1 cellular context compared by ENCODE assay signal in the genomic region with DNA sequence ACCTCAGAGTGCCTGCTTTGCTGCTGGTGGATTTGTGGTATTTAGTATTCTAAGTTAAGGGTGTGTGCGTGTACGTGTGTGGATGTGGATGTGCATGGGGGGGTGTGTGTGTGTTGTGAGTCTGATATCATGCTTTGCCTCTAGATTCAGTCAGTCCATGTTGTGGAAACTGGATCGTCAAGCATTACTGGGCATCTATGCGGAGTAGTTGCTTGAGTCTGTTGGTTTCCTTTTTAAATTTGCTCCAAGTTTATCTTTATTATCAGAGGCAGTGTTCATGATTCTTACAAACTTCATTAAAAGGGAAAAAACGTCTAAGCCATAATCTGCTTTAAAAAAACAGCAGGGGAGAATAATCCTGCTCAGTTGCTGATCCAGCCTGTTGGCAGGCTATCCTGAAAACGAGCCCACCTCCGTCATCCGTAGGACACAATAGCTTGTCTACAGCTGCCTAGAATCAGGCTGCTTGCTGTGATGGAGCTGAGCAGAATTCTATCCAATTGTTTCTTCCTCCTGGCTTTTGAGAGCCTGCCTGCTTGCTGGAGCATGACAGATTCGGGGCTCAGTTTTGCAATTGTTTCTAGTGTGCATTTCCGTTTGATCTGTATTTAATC.
TF ChIP-seq lines count a peak whose summit lies in the region.

No MANE protein-coding gene starts in this region.

TF ChIP-seq in IMR-90, 13 proteins besides CTCF, POLR2A, EP300 and RAD21 (continued from another document):
- TF ChIP-seq MAZ (IDR thresholded peaks at IDR 0.05; ENCODE audit: borderline replicate concordance, low read depth, low read length) (no peak), RCOR1 (IDR thresholded peaks at IDR 0.05; ENCODE audit: insufficient replicate concordance, low read length) (no peak), BHLHE40 (IDR thresholded peaks at IDR 0.05; ENCODE audit: low read depth, low read length) (no peak), MAFK (IDR thresholded peaks at IDR 0.05; ENCODE audit: low read depth, low read length) (no peak), FOS (IDR thresholded peaks at IDR 0.05; ENCODE audit: low read depth, low read length) (no peak), CEBPB (IDR thresholded peaks at IDR 0.05; ENCODE audit: low read depth, low read length) (no peak), SMC3 (IDR thresholded peaks at IDR 0.05; ENCODE audit: low read depth, low read length) (no peak), CHD1 (IDR thresholded peaks at IDR 0.05; ENCODE audit: low read depth, low read length) (no peak)
- TF ChIP-seq, protein P1, sequence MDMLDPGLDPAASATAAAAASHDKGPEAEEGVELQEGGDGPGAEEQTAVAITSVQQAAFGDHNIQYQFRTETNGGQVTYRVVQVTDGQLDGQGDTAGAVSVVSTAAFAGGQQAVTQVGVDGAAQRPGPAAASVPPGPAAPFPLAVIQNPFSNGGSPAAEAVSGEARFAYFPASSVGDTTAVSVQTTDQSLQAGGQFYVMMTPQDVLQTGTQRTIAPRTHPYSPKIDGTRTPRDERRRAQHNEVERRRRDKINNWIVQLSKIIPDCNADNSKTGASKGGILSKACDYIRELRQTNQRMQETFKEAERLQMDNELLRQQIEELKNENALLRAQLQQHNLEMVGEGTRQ (IDR thresholded peaks at IDR 0.05; ENCODE audit: low read depth, low read length), result no peak
TF ChIP-seq in IMR-90: peak in this region for 0.
